Comparison of ENCODE assay signal across 10 cellular contexts in genomic region chr9:124357591-124358361, GRCh38. TPM values are rescaled to one million over a fixed set of nuclear protein-coding genes. Genes with fewer than 3 reads are reported as not detected.
A peak's percentile ranks its signal among the peaks of the same experiment; 100 is the strongest.
DNase-seq lines count a peak whose midpoint lies in the region; ATAC-seq, FAIRE-seq and TF ChIP-seq lines count a peak whose summit lies in the region.
"Had no signal": no experiment of that assay in that cellular context is flagged by ENCODE, and none has a peak within 500 bp of the region (broad histone marks: within the 10 kb centered on the region; RNA-seq: fewer than 3 reads in every experiment).

No MANE protein-coding gene starts in this region.

- TF ChIP-seq CTCF in natural killer cell (IDR thresholded peaks at IDR 0.05) (no peak), RWPE2 (IDR thresholded peaks at IDR 0.05; ENCODE audit: poor library complexity, severe bottlenecking) (no peak), fibroblast of pulmonary artery (IDR thresholded peaks at IDR 0.05; ENCODE audit: low read length, missing control alignments) (peak; percentile 13), thyroid gland (IDR thresholded peaks at IDR 0.05) (peak in 2 of 6 experiments; percentile 20 to 23), omental fat pad (IDR thresholded peaks at IDR 0.05) (no peak)

- peak overlapping the region; percentile 46 to 50 for H3K27ac Mint-ChIP-seq in natural killer cell
- H3K27ac Mint-ChIP-seq in natural killer cell treated with Interleukin-12 subunit alpha and Interleukin-12 subunit beta and Interleukin-15 and Interleukin-18, amount 100 ng/mL, for 72 hours, result peak overlapping the region in 1 of 2 donors; percentile 10

- H3K9me3 Mint-ChIP-seq in natural killer cell, result no peaks in the 10 kb centered on the region
- H3K9me3 Mint-ChIP-seq in natural killer cell treated with Interleukin-12 subunit alpha and Interleukin-12 subunit beta and Interleukin-15 and Interleukin-18, amount 100 ng/mL, for 72 hours, result no peaks in the 10 kb centered on the region

- no peaks in the 10 kb centered on the region for H3K27me3 ChIP-seq in RWPE2 (ENCODE audit: insufficient read depth, poor library complexity, severe bottlenecking)
- H3K27me3 ChIP-seq in thyroid gland, result no peaks in the 10 kb centered on the region
- H3K27me3 ChIP-seq: uterus had no signal

- DNase-seq in natural killer cell (no peak), RWPE2 (ENCODE audit: low spot score) (no peak), fibroblast of pulmonary artery (ENCODE audit: low read depth) (no peak), thyroid gland (peak; percentile 69 to 70), omental fat pad (ENCODE audit: low spot score) (no peak), HTR-8/SVneo (ENCODE audit: insufficient read length, low spot score) (no peak)
- DNase-seq in natural killer cell treated with Interleukin-12 subunit alpha and Interleukin-12 subunit beta and Interleukin-15 and Interleukin-18, amount 100 ng/mL, for 72 hours (ENCODE audit: low spot score), result no peak
- DNase-seq: left cardiac atrium, uterus had no signal

- H3K4me1 Mint-ChIP-seq in natural killer cell, result peaks cover 45 to 48% of the 10 kb centered on the region in 2 donors
- H3K4me1 Mint-ChIP-seq in natural killer cell treated with Interleukin-12 subunit alpha and Interleukin-12 subunit beta and Interleukin-15 and Interleukin-18, amount 100 ng/mL, for 72 hours (ENCODE audit: low read depth in 2 of 2), result peaks cover 31 to 35% of the 10 kb centered on the region in 2 donors

- H3K4me3 ChIP-seq in RWPE2 (ENCODE audit: severe bottlenecking) (no peak overlapping the region), fibroblast of pulmonary artery (replicated peaks; ENCODE audit: low read depth, low read length) (no peak overlapping the region), thyroid gland (replicated peaks in 1 of 3) (no peak overlapping the region)
- H3K4me3 ChIP-seq: uterus had no signal

- TF ChIP-seq POLR2A in thyroid gland (IDR thresholded peaks at IDR 0.05), result no peak

- H3K4me1 ChIP-seq in RWPE2 (ENCODE audit: insufficient read depth, poor library complexity, severe bottlenecking) (no peaks in the 10 kb centered on the region), thyroid gland (peaks cover 23% of the 10 kb centered on the region in 2 donors)
- H3K4me1 ChIP-seq: uterus had no signal

- FAIRE-seq in HTR-8/SVneo (lab: Jason Lieb, UNC), result no peak

- H3K36me3 ChIP-seq in RWPE2 (ENCODE audit: low read depth) (peaks cover 44% of the 10 kb centered on the region), thyroid gland (peaks cover 5 to 7% of the 10 kb centered on the region in 2 donors)
- H3K36me3 ChIP-seq: uterus had no signal

- no peaks in the 10 kb centered on the region for H3K36me3 Mint-ChIP-seq in natural killer cell
- no peaks in the 10 kb centered on the region for H3K36me3 Mint-ChIP-seq in natural killer cell treated with Interleukin-12 subunit alpha and Interleukin-12 subunit beta and Interleukin-15 and Interleukin-18, amount 100 ng/mL, for 72 hours

- ATAC-seq in natural killer cell, result no peak
- no peak for ATAC-seq in natural killer cell treated with Interleukin-12 subunit alpha and Interleukin-12 subunit beta and Interleukin-15 and Interleukin-18, amount 100 ng/mL, for 72 hours
- peak; percentile 15; the same call in 1 of the 3 replicates for ATAC-seq in RWPE2 (ENCODE audit: low read depth)
- ATAC-seq in omental fat pad (ENCODE audit: low FRiP score), result no peak
- ATAC-seq in GM19351 (IDR thresholded peaks at IDR 0.05; ENCODE audit: unreplicated experiment), result no peak

- H3K27ac ChIP-seq in RWPE2 (ENCODE audit: poor library complexity, severe bottlenecking), result no peak overlapping the region
- peak overlapping the region in 1 of 3 donors; percentile 14 for H3K27ac ChIP-seq in thyroid gland
- H3K27ac ChIP-seq: uterus had no signal

- WGBS in thyroid gland, 2 donors, result 30 to 37% methylated on average over 10 to 14 of the region's 14 CpGs

- H3K27me3 Mint-ChIP-seq in natural killer cell (ENCODE audit: low read depth in 2 of 2), result no peaks in the 10 kb centered on the region
- no peaks in the 10 kb centered on the region for H3K27me3 Mint-ChIP-seq in natural killer cell treated with Interleukin-12 subunit alpha and Interleukin-12 subunit beta and Interleukin-15 and Interleukin-18, amount 100 ng/mL, for 72 hours

- intact Hi-C loops in natural killer cell (cut with micrococcal nuclease), result no loop called here
- intact Hi-C loops in thyroid gland (cut with DNase I), result no loop called here

- no peak overlapping the region for H3K4me3 Mint-ChIP-seq in natural killer cell
- H3K4me3 Mint-ChIP-seq in natural killer cell treated with Interleukin-12 subunit alpha and Interleukin-12 subunit beta and Interleukin-15 and Interleukin-18, amount 100 ng/mL, for 72 hours, result no peak overlapping the region

- H3K9me3 ChIP-seq in RWPE2 (ENCODE audit: severe bottlenecking), result no peaks in the 10 kb centered on the region
- H3K9me3 ChIP-seq in thyroid gland, result no peaks in the 10 kb centered on the region
- H3K9me3 ChIP-seq: uterus had no signal

RNA-seq across cellular contexts. Expression of gene PSMB7, which starts 57.5 kb away (rescaled TPM):
- total RNA-seq in natural killer cell, result 10 to 100 TPM; 75.6 to 75.9 (median 75.8) TPM
- total RNA-seq in natural killer cell treated with Interleukin-12 subunit alpha and Interleukin-12 subunit beta and Interleukin-15 and Interleukin-18, amount 100 ng/mL, for 72 hours, result 100 to 1,000 TPM; 145 to 147 TPM
- total RNA-seq in thyroid gland, result 100 to 1,000 TPM in 3 of 4 donors, 10 to 100 TPM in 1; 84.3 to 178 (median 135) TPM
- 100 to 1,000 TPM; 172 to 200 (median 187) TPM for total RNA-seq in omental fat pad

Comparison
In these comparisons a context has a peak if more than half of its experiments do, and no peak if none do; other contexts are left out.
1. DNase-seq: peak in thyroid gland (2 of 2); none in natural killer cell (single experiment), natural killer cell treated with Interleukin-12 subunit alpha and Interleukin-12 subunit beta and Interleukin-15 and Interleukin-18, amount 100 ng/mL, for 72 hours (single experiment), RWPE2 (single experiment), fibroblast of pulmonary artery (single experiment), omental fat pad (single experiment) and HTR-8/SVneo (single experiment).